8 cellular contexts compared by ENCODE assay signal in the genomic region with DNA sequence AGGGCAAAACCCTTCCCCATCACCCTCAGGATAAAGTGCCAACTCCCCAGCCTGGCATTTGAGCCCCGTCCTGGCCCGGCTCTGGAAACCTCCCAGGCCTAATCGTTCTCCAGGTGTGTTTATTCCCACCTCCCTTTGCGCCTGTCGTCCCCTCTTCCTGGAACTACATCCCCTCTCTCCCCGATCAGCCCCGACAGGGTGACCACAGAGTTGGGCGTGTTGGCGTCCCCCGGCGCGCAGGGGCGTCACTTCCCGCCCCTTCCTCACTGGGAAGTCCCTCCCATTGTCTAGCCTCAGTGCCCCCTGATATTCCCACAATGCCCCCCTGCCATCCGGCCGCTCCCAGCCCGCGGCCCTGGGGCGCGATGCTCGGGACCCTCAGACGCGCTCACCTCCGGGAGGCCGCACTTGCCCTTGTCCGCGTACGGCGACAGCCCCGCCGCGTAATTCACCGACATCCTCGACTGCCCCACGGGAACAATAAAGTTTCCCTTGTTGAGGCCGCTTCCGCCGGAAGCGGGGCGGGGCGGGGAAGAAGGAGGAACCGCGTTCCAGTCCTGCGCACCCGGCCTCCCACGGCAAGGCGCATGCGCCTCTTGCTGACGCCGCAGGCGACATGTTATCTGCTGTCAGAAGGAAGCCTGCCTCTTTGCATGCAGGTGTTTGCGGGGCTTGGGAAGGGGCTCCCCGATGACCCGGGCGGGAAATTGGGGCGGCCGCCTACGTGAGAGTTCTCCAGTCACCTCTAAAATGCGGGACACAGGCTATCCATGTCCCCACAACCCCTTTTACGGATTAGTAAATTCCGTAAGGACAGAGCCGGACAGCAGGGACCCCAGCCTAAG. TPM values are rescaled to one million over a fixed set of nuclear protein-coding genes. Genes with fewer than 3 reads are reported as not detected.
DNase-seq lines count a peak whose midpoint lies in the region; TF ChIP-seq lines count a peak whose summit lies in the region.

A gene (plus strand): TSS at position 608 of the 845 bp plus-strand sequence. CDS start 3,737 bp downstream, outside the sequence.
A gene (minus strand): TSS at position 482 of the 845 bp plus-strand sequence. CDS start 24 bp downstream, at position 458.

- no peaks in the 10 kb centered on the region for H3K9me3 ChIP-seq in mononuclear cell (ENCODE audit: low read depth, low read length)

- no peak for TF ChIP-seq CTCF in GM20000 (IDR thresholded peaks at IDR 0.05; ENCODE audit: extremely low read depth, missing control alignments)
- TF ChIP-seq CTCF in epithelial cell of esophagus (IDR thresholded peaks at IDR 0.05; ENCODE audit: insufficient read depth, low read depth, low read length, missing control alignments), result no peak

- H3K4me1 ChIP-seq in mononuclear cell (ENCODE audit: insufficient read depth, low read length), result peaks cover 29% of the 10 kb centered on the region

- H3K4me3 ChIP-seq in epithelial cell of esophagus (ENCODE audit: low read length) (peak within 1 kb of the TSS; percentile 94), mononuclear cell (ENCODE audit: low read length) (peak within 1 kb of the TSS; percentile 92)

- DNase-seq in COLO668 (lab: John Stamatoyannopoulos, UW; ENCODE audit: unreplicated experiment) (peak; percentile 97), GM20000 (ENCODE audit: low spot score) (peak; percentile 99), HuH-7 (ENCODE audit: low spot score) (peak; percentile 96), OCI-M1 (lab: John Stamatoyannopoulos, UW) (peak; percentile 94), activated T-cell treated with anti-CD3 and anti-CD28 coated beads for 4 hours (peak; percentile 92), epithelial cell of esophagus (ENCODE audit: low read depth) (peak; percentile 96)
- peak; percentile 90 to 93 for DNase-seq in stimulated activated CD8-positive, alpha-beta memory T cell treated with anti-CD3 and anti-CD28 coated beads, Interleukin-2, amount 100 ng/mL, for 1 hour (ENCODE audit: low read depth in 2 of 2)

- H3K27me3 ChIP-seq in mononuclear cell (ENCODE audit: insufficient read depth, low read length), result no peaks in the 10 kb centered on the region

RNA-seq across cellular contexts. Expression of the first gene that starts in this region (rescaled TPM):
- 0.10 TPM for total RNA-seq in mononuclear cell

RNA-seq across cellular contexts. Expression of the second gene that starts in this region (rescaled TPM):
- total RNA-seq in mononuclear cell, result 9.3 TPM

Comparison
In these comparisons a context has a peak if more than half of its experiments do, and no peak if none do; other contexts are left out.
1. Peak in every context shown above with its lines: DNase-seq and H3K4me3 ChIP-seq.